ENCODE assay signal across 28 cellular contexts in the genomic region with DNA sequence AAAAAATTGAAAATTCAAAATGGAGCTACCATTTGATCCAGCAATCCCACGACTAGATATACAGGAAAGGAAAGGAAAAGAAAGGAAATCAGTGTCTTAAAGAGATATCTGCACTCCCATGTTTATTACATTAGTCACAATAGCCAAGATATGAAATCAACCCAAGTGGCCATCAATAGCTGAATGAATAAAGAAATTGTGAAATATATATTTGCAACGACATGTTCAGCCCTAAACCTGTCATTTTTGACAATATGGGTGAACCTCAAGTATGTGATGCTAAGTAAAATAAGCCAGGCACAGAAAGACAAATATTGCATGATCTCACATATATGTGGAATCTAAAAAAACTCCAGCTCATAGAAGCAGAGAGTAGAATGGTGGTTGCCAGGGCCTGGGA.
"Had no signal": no experiment of that assay in that cellular context is flagged by ENCODE, and none has a peak within 500 bp of the region (broad histone marks: within the 10 kb centered on the region; RNA-seq: fewer than 3 reads in every experiment).

No MANE protein-coding gene starts in this region.

- H3K27me3 ChIP-seq: neural progenitor cell, ovary, right lobe of liver, sigmoid colon, stomach, thyroid gland, tibial nerve, upper lobe of left lung, vagina had no signal

- H3K4me1 Mint-ChIP-seq: nephron; neural progenitor cell; stimulated activated effector memory CD8-positive, alpha-beta T cell treated with anti-CD3 and anti-CD28 coated beads, Interleukin-12 subunit alpha, Interleukin-12 subunit beta, amount 100 ng/mL, for 72 hours; stimulated activated naive B cell treated with anti-CD40 and anti-IgM and Interleukin-4, amounts not matched to agents 10 μg/mL and 1 μg/mL and 100 μg/mL, for 72 hours had no signal

- DNase-seq: occipital lobe; ovary; posterior cingulate gyrus; psoas muscle; right cardiac atrium; right lobe of liver; sigmoid colon; small intestine; stimulated activated CD4-positive, alpha-beta T cell treated with anti-CD3 and anti-CD28 coated beads, Interleukin-15, amount 100 ng/mL, for 24 hours; stimulated activated CD4-positive, alpha-beta T cell treated with anti-CD3 and anti-CD28 coated beads, Interleukin-2, amount 100 ng/mL, for 24 hours; stimulated activated CD4-positive, alpha-beta T cell treated with anti-CD3 and anti-CD28 coated beads, Interleukin-2, amount 100 ng/mL, for 48 hours; stimulated activated CD4-positive, alpha-beta T cell treated with anti-CD3 and anti-CD28 coated beads, Interleukin-4, amount 100 ng/mL, for 24 hours; stimulated activated naive B cell treated with anti-CD40 and anti-IgM and Interleukin-4, amounts not matched to agents 10 μg/mL and 1 μg/mL and 100 μg/mL, for 72 hours; stimulated activated naive CD4-positive, alpha-beta T cell treated with Interleukin-2 at 50 U/mL for 16 hours; stomach; thyroid gland; trophoblast cell; upper lobe of left lung had no signal

- H3K27ac ChIP-seq: neural progenitor cell, ovary, parathyroid adenoma, psoas muscle, right lobe of liver, sigmoid colon, stomach, thoracic aorta, thyroid gland, tibial nerve, upper lobe of left lung, vagina had no signal

- H3K36me3 ChIP-seq: neural progenitor cell, ovary, right lobe of liver, sigmoid colon, stomach, thoracic aorta, thyroid gland, tibial nerve, upper lobe of left lung, vagina had no signal

- H3K4me3 ChIP-seq: neural progenitor cell, ovary, psoas muscle, right lobe of liver, sigmoid colon, stomach, thoracic aorta, thyroid gland, tibial nerve, upper lobe of left lung, vagina had no signal

- H3K9me3 Mint-ChIP-seq: neural progenitor cell; stimulated activated effector memory CD8-positive, alpha-beta T cell treated with anti-CD3 and anti-CD28 coated beads, Interleukin-12 subunit alpha, Interleukin-12 subunit beta, amount 100 ng/mL, for 72 hours; stimulated activated naive CD8-positive, alpha-beta T cell treated with anti-CD3 and anti-CD28 coated beads, Interleukin-15, Interleukin-2, amounts not matched to agents 100 ng/mL and 50 ng/mL, for 24 hours had no signal

- ATAC-seq: psoas muscle; right cardiac atrium; right lobe of liver; stimulated activated effector memory CD8-positive, alpha-beta T cell treated with anti-CD3 and anti-CD28 coated beads, Interleukin-12 subunit alpha, Interleukin-12 subunit beta, amount 100 ng/mL, for 72 hours; stimulated activated naive B cell treated with anti-CD40 and anti-IgM and Interleukin-4, amounts not matched to agents 10 μg/mL and 1 μg/mL and 100 μg/mL, for 72 hours had no signal

- FAIRE-seq: small intestine, urothelium cell line had no signal

- H3K36me3 Mint-ChIP-seq: neural progenitor cell; stimulated activated effector memory CD8-positive, alpha-beta T cell treated with anti-CD3 and anti-CD28 coated beads, Interleukin-12 subunit alpha, Interleukin-12 subunit beta, amount 100 ng/mL, for 72 hours; stimulated activated naive B cell treated with anti-CD40 and anti-IgM and Interleukin-4, amounts not matched to agents 10 μg/mL and 1 μg/mL and 100 μg/mL, for 72 hours had no signal

- H3K27ac Mint-ChIP-seq: nephron; neural progenitor cell; progenitor cell of endocrine pancreas; stimulated activated effector memory CD8-positive, alpha-beta T cell treated with anti-CD3 and anti-CD28 coated beads, Interleukin-12 subunit alpha, Interleukin-12 subunit beta, amount 100 ng/mL, for 72 hours; stimulated activated naive B cell treated with anti-CD40 and anti-IgM and Interleukin-4, amounts not matched to agents 10 μg/mL and 1 μg/mL and 100 μg/mL, for 72 hours; stimulated activated naive CD8-positive, alpha-beta T cell treated with anti-CD3 and anti-CD28 coated beads, Interleukin-15, Interleukin-2, amounts not matched to agents 100 ng/mL and 50 ng/mL, for 24 hours had no signal

- H3K4me3 Mint-ChIP-seq: nephron; neural progenitor cell; stimulated activated effector memory CD8-positive, alpha-beta T cell treated with anti-CD3 and anti-CD28 coated beads, Interleukin-12 subunit alpha, Interleukin-12 subunit beta, amount 100 ng/mL, for 72 hours; stimulated activated naive B cell treated with anti-CD40 and anti-IgM and Interleukin-4, amounts not matched to agents 10 μg/mL and 1 μg/mL and 100 μg/mL, for 72 hours; stimulated activated naive CD8-positive, alpha-beta T cell treated with anti-CD3 and anti-CD28 coated beads, Interleukin-15, Interleukin-2, amounts not matched to agents 100 ng/mL and 50 ng/mL, for 24 hours had no signal

- H3K27me3 Mint-ChIP-seq: progenitor cell of endocrine pancreas; stimulated activated naive B cell treated with anti-CD40 and anti-IgM and Interleukin-4, amounts not matched to agents 10 μg/mL and 1 μg/mL and 100 μg/mL, for 72 hours had no signal
